ENCODE assay signal across 1 cellular context in genomic region chr11:67364783-67365525, GRCh38.
TF ChIP-seq lines count a peak whose summit lies in the region.

No MANE protein-coding gene starts in this region.

TF ChIP-seq in H1, 55 proteins besides CTCF, POLR2A, EP300 and RAD21:
- no peak for TF ChIP-seq JUND (IDR thresholded peaks at IDR 0.05; ENCODE audit: low read length)
- no peak for TF ChIP-seq HDAC2 (IDR thresholded peaks at IDR 0.05; ENCODE audit: borderline replicate concordance in 1 of 2, low read depth in 2 of 2, low read length in 2 of 2)
- no peak for TF ChIP-seq EZH2 (IDR thresholded peaks at IDR 0.05; ENCODE audit: low read depth, low read length, severe bottlenecking)
- no peak for TF ChIP-seq USF2 (IDR thresholded peaks at IDR 0.05; ENCODE audit: low read length)
- TF ChIP-seq POLR2AphosphoS5 (IDR thresholded peaks at IDR 0.05; ENCODE audit: low read depth, low read length), result no peak
- TF ChIP-seq NANOG (IDR thresholded peaks at IDR 0.05; ENCODE audit: insufficient read depth, low read depth, low read length, poor library complexity, severe bottlenecking), result no peak
- no peak for TF ChIP-seq TAF1 (IDR thresholded peaks at IDR 0.05; ENCODE audit: low read depth, low read length)
- no peak for TF ChIP-seq MAX (IDR thresholded peaks at IDR 0.05)
